In genomic region chr4:7379719-7380118, GRCh38 we compare ENCODE assay signal across 16 cellular contexts. TPM values are rescaled to one million over a fixed set of nuclear protein-coding genes. Genes with fewer than 3 reads are reported as not detected.
DNase-seq lines count a peak whose midpoint lies in the region; ATAC-seq and TF ChIP-seq lines count a peak whose summit lies in the region.
"Had no signal": no experiment of that assay in that cellular context is flagged by ENCODE, and none has a peak within 500 bp of the region (broad histone marks: within the 10 kb centered on the region; RNA-seq: fewer than 3 reads in every experiment).

No MANE protein-coding gene starts in this region.

- H3K27ac Mint-ChIP-seq in natural killer cell treated with Interleukin-12 subunit alpha and Interleukin-12 subunit beta and Interleukin-15 and Interleukin-18, amount 100 ng/mL, for 72 hours: no peak overlapping the region
- no peak overlapping the region for H3K27ac Mint-ChIP-seq in natural killer cell
- H3K27ac Mint-ChIP-seq: CD4-positive, alpha-beta T cell had no signal

- peaks cover 8 to 10% of the 10 kb centered on the region in 2 donors for H3K4me1 Mint-ChIP-seq in natural killer cell treated with Interleukin-12 subunit alpha and Interleukin-12 subunit beta and Interleukin-15 and Interleukin-18, amount 100 ng/mL, for 72 hours (ENCODE audit: low read depth in 2 of 2)
- H3K4me1 Mint-ChIP-seq in natural killer cell: peaks cover 15% of the 10 kb centered on the region in 2 donors

- H3K4me3 Mint-ChIP-seq in natural killer cell treated with Interleukin-12 subunit alpha and Interleukin-12 subunit beta and Interleukin-15 and Interleukin-18, amount 100 ng/mL, for 72 hours: no peak overlapping the region
- no peak overlapping the region for H3K4me3 Mint-ChIP-seq in natural killer cell
- H3K4me3 Mint-ChIP-seq: CD4-positive, alpha-beta T cell had no signal

- no peaks in the 10 kb centered on the region for H3K9me3 ChIP-seq in PC-9 (ENCODE audit: insufficient read depth, low read depth)

- peak overlapping the region; percentile 32 for H3K27ac ChIP-seq in cingulate gyrus (ENCODE audit: low read depth, low read length)
- no peak overlapping the region for H3K27ac ChIP-seq in PC-9

- H3K4me3 ChIP-seq in PC-9: no peak overlapping the region
- H3K4me3 ChIP-seq: GM12878 had no signal

- intact Hi-C loops in natural killer cell (cut with micrococcal nuclease) (no loop called here), posterior cingulate gyrus (cut with DNase I) (no loop called here), PC-9 (cut with micrococcal nuclease; ENCODE audit: unreplicated experiment) (no loop called here)

- BruUV-seq in PC-9 (replicated peaks; lab: Mats Ljungman, UMichigan): no TSS peak

- TF ChIP-seq CTCF in natural killer cell (IDR thresholded peaks at IDR 0.05) (no peak), PC-9 (conservative IDR thresholded peaks at IDR 0.05) (no peak)

- H2AFZ ChIP-seq in PC-9: no peak overlapping the region

- H4K20me1 ChIP-seq in PC-9 (ENCODE audit: insufficient read depth): no peaks in the 10 kb centered on the region

- no peaks in the 10 kb centered on the region for H3K27me3 ChIP-seq in PC-9 (ENCODE audit: insufficient read depth, low read depth)

- no peaks in the 10 kb centered on the region for H3K79me2 ChIP-seq in PC-9 (ENCODE audit: low read depth)

- CTCF ChIA-PET in PC-9 (lab: Charles Lee): no interaction called here

- no peaks in the 10 kb centered on the region for H3K36me3 Mint-ChIP-seq in natural killer cell treated with Interleukin-12 subunit alpha and Interleukin-12 subunit beta and Interleukin-15 and Interleukin-18, amount 100 ng/mL, for 72 hours
- no peaks in the 10 kb centered on the region for H3K36me3 Mint-ChIP-seq in natural killer cell

- no peak for ATAC-seq in natural killer cell treated with Interleukin-12 subunit alpha and Interleukin-12 subunit beta and Interleukin-15 and Interleukin-18, amount 100 ng/mL, for 72 hours
- no peak for ATAC-seq in natural killer cell
- ATAC-seq: GM12878 had no signal

- H3F3A ChIP-seq in PC-9 (ENCODE audit: insufficient read depth, low read depth): no peaks in the 10 kb centered on the region

- no peaks in the 10 kb centered on the region for H3K4me1 ChIP-seq in PC-9 (replicated peaks; ENCODE audit: insufficient read depth)

- no peaks in the 10 kb centered on the region for H3K9me3 Mint-ChIP-seq in natural killer cell treated with Interleukin-12 subunit alpha and Interleukin-12 subunit beta and Interleukin-15 and Interleukin-18, amount 100 ng/mL, for 72 hours
- no peaks in the 10 kb centered on the region for H3K9me3 Mint-ChIP-seq in natural killer cell
- H3K9me3 Mint-ChIP-seq: CD4-positive, alpha-beta T cell had no signal

- H3K9me2 ChIP-seq in PC-9 (ENCODE audit: insufficient read depth): no peaks in the 10 kb centered on the region

- DNase-seq in natural killer cell treated with Interleukin-12 subunit alpha and Interleukin-12 subunit beta and Interleukin-15 and Interleukin-18, amount 100 ng/mL, for 72 hours (ENCODE audit: low spot score): peak; percentile 25
- no peak for DNase-seq in natural killer cell
- peak in 7 of 10 donors; percentile 14 to 85 (median 52) for DNase-seq in posterior cingulate gyrus
- DNase-seq in pons (ENCODE audit: low spot score): no peak
- no peak for DNase-seq in PC-9
- DNase-seq in stimulated activated CD4-positive, alpha-beta T cell treated with anti-CD3 and anti-CD28 coated beads, Interleukin-4, amount 100 ng/mL, for 24 hours: no peak
- DNase-seq in stimulated activated naive CD4-positive, alpha-beta T cell (lab: John Stamatoyannopoulos, UW): no peak
- DNase-seq: 8988T; AML-193; C1 segment of cervical spinal cord; CD4-positive, alpha-beta T cell; DMS79 had no signal

- no peak overlapping the region for H3K4me2 ChIP-seq in PC-9

- H3K27me3 Mint-ChIP-seq in natural killer cell treated with Interleukin-12 subunit alpha and Interleukin-12 subunit beta and Interleukin-15 and Interleukin-18, amount 100 ng/mL, for 72 hours: peaks cover 5 to 13% of the 10 kb centered on the region in 2 donors
- H3K27me3 Mint-ChIP-seq in natural killer cell (ENCODE audit: low read depth in 2 of 2): peaks cover 0 to 7% of the 10 kb centered on the region in 2 donors

- no peaks in the 10 kb centered on the region for H3K36me3 ChIP-seq in PC-9 (ENCODE audit: low read depth)

- POLR2A ChIA-PET in PC-9 (lab: Charles Lee; ENCODE audit: unreplicated experiment): no interaction called here

RNA-seq across cellular contexts. Expression of gene PSAPL1, which starts 55.0 kb away (rescaled TPM):
- not detected for total RNA-seq in natural killer cell treated with Interleukin-12 subunit alpha and Interleukin-12 subunit beta and Interleukin-15 and Interleukin-18, amount 100 ng/mL, for 72 hours
- total RNA-seq in natural killer cell (not detected), PC-9 (2021) (0.15 TPM in 2 replicates)
- total RNA-seq: CD4-positive, alpha-beta T cell; G401; GM12878; H4 had no signal

Comparison
In these comparisons a context has a peak if more than half of its experiments do, and no peak if none do; other contexts are left out.
1. DNase-seq: peak in natural killer cell treated with Interleukin-12 subunit alpha and Interleukin-12 subunit beta and Interleukin-15 and Interleukin-18, amount 100 ng/mL, for 72 hours (single experiment) and posterior cingulate gyrus (7 of 10); none in natural killer cell (single experiment), pons (single experiment), PC-9 (0 of 2), stimulated activated CD4-positive, alpha-beta T cell treated with anti-CD3 and anti-CD28 coated beads, Interleukin-4, amount 100 ng/mL, for 24 hours (single experiment) and stimulated activated naive CD4-positive, alpha-beta T cell (0 of 6).